ENCODE assay signal across 10 cellular contexts in the genomic region with DNA sequence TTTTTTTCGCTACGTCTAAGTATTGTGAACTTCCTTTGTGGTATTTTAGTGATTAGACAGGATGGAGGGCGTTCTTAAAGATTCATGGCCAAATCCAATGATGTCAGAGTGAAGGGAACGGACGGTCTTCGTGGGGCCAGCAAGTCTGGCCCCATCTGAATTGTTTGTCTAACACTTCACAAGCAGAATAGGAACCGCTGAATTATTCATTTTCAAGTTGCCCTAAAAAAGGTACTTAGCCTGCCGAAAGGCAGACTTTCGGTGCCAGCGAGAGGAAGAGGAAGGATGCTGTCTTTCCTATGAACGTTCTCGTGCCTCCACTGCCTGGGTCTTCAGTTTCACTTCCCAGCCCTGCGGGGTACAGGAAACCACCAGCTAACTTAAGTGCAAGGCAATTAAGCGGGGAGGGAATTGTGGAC.
DNase-seq lines count a peak whose midpoint lies in the region; ATAC-seq, FAIRE-seq and TF ChIP-seq lines count a peak whose summit lies in the region.
"Had no signal": no experiment of that assay in that cellular context is flagged by ENCODE, and none has a peak within 500 bp of the region (broad histone marks: within the 10 kb centered on the region; RNA-seq: fewer than 3 reads in every experiment).

No MANE protein-coding gene starts in this region.

- H3K4me3 ChIP-seq in Loucy (ENCODE audit: low read length, poor library complexity, severe bottlenecking), result no peak overlapping the region
- no peak overlapping the region for H3K4me3 ChIP-seq in neutrophil (ENCODE audit: low read depth in 1 of 2, low read length in 1 of 2)
- H3K4me3 ChIP-seq: A549 had no signal

- peak overlapping the region; percentile 21 for H3K27ac Mint-ChIP-seq in activated CD4-positive, alpha-beta T cell treated with anti-CD3 and anti-CD28 coated beads for 36 hours
- peak overlapping the region; percentile 50 for H3K27ac Mint-ChIP-seq in WTC11

- no peak for FAIRE-seq in H54 (lab: Jason Lieb, UNC)
- FAIRE-seq: A549 had no signal

- H3K4me1 ChIP-seq in Loucy (ENCODE audit: insufficient read depth, low read length, poor library complexity, severe bottlenecking) (peaks cover 10% of the 10 kb centered on the region), neutrophil (ENCODE audit: control insufficient read depth in 1 of 2, insufficient read depth in 1 of 2, low read depth in 1 of 2, low read length in 1 of 2) (peaks cover 7 to 9% of the 10 kb centered on the region in 2 experiments)

- H3F3A ChIP-seq in Loucy (ENCODE audit: low read depth), result no peaks in the 10 kb centered on the region

- no peaks in the 10 kb centered on the region for H3K9me2 ChIP-seq in Loucy (replicated peaks; ENCODE audit: low read depth, low read length)

- no peaks in the 10 kb centered on the region for H4K20me1 ChIP-seq in Loucy (ENCODE audit: insufficient read depth, low read length, poor library complexity, severe bottlenecking)

- no peaks in the 10 kb centered on the region for H3K79me2 ChIP-seq in Loucy (ENCODE audit: insufficient read depth, low read length)

- no peak for TF ChIP-seq CTCF in Loucy (conservative IDR thresholded peaks at IDR 0.05; ENCODE audit: low read length)
- no peak for TF ChIP-seq CTCF in WTC11 (IDR thresholded peaks at IDR 0.05)
- no peak for TF ChIP-seq CTCF in neutrophil (IDR thresholded peaks at IDR 0.05)

- no peak overlapping the region for H3K9ac ChIP-seq in Loucy (ENCODE audit: low read depth, low read length, poor library complexity, severe bottlenecking)

- H3K27me3 Mint-ChIP-seq in activated CD4-positive, alpha-beta T cell treated with anti-CD3 and anti-CD28 coated beads for 36 hours, result no peaks in the 10 kb centered on the region
- no peaks in the 10 kb centered on the region for H3K27me3 Mint-ChIP-seq in WTC11 (ENCODE audit: low read depth)

- peaks cover 8% of the 10 kb centered on the region for H3K4me1 Mint-ChIP-seq in activated CD4-positive, alpha-beta T cell treated with anti-CD3 and anti-CD28 coated beads for 36 hours
- H3K4me1 Mint-ChIP-seq in WTC11, result peaks cover 6% of the 10 kb centered on the region

- peak overlapping the region; percentile 1 for H3K4me2 ChIP-seq in Loucy (ENCODE audit: low read depth, low read length, poor library complexity, severe bottlenecking)
- H3K4me2 ChIP-seq: A549 had no signal

- no peak overlapping the region for H2AFZ ChIP-seq in Loucy (ENCODE audit: low read length)

- H3K27ac ChIP-seq in neutrophil, result peak overlapping the region; percentile 68

- no peak for TF ChIP-seq POLR2A in H54 (IDR thresholded peaks at IDR 0.05; ENCODE audit: low read depth, low read length)

- DNase-seq in activated CD4-positive, alpha-beta T cell treated with anti-CD3 and anti-CD28 coated beads for 36 hours, result peak; percentile 17
- DNase-seq in activated CD4-positive, alpha-beta T cell treated with anti-CD3 and anti-CD28 coated beads for 4 hours, result no peak
- DNase-seq in WTC11 (ENCODE audit: low spot score), result no peak
- no peak for DNase-seq in retina
- DNase-seq in H54 (ENCODE audit: insufficient read length, low spot score), result no peak
- DNase-seq: NCI-H1436 had no signal

- intact Hi-C loops in activated CD4-positive, alpha-beta T cell treated with anti-CD3 and anti-CD28 coated beads for 36 hours (cut with DNase I, micrococcal nuclease), result no loop called here

- H3K36me3 ChIP-seq in Loucy (ENCODE audit: insufficient read depth, low read length) (peaks cover 13% of the 10 kb centered on the region; the same call in 1 of the 2 replicates), neutrophil (peaks cover 26% of the 10 kb centered on the region)

- H3K9me3 ChIP-seq in Loucy (ENCODE audit: insufficient read depth, low read depth, low read length) (no peaks in the 10 kb centered on the region), neutrophil (no peaks in the 10 kb centered on the region)
- H3K9me3 ChIP-seq: A549 had no signal

- H3K27me3 ChIP-seq in Loucy (ENCODE audit: insufficient read depth, low read length, poor library complexity, severe bottlenecking), result no peaks in the 10 kb centered on the region
- no peaks in the 10 kb centered on the region for H3K27me3 ChIP-seq in neutrophil

- CTCF ChIA-PET in activated CD4-positive, alpha-beta T cell treated with anti-CD3 and anti-CD28 coated beads for 36 hours (lab: Charles Lee), result no interaction called here
- CTCF ChIA-PET in WTC11 (lab: Charles Lee), result interaction anchor here (0.7 kb wide), 1 partner anchor 50 kb away, joined by 6 read pairs; no protein-coding TSS in a partner anchor

- H3K36me3 Mint-ChIP-seq in activated CD4-positive, alpha-beta T cell treated with anti-CD3 and anti-CD28 coated beads for 36 hours (ENCODE audit: low read depth), result peaks cover 3% of the 10 kb centered on the region
- H3K36me3 Mint-ChIP-seq in WTC11, result peaks cover 31% of the 10 kb centered on the region

- ATAC-seq in activated CD4-positive, alpha-beta T cell treated with anti-CD3 and anti-CD28 coated beads for 36 hours, result peak; percentile 36
- ATAC-seq in WTC11 (no peak), HG02840 (IDR thresholded peaks at IDR 0.05; ENCODE audit: low FRiP score, unreplicated experiment) (no peak)
- ATAC-seq: A549 had no signal

- H3K4me3 Mint-ChIP-seq in activated CD4-positive, alpha-beta T cell treated with anti-CD3 and anti-CD28 coated beads for 36 hours, result no peak overlapping the region
- no peak overlapping the region for H3K4me3 Mint-ChIP-seq in WTC11

- POLR2A ChIA-PET in activated CD4-positive, alpha-beta T cell treated with anti-CD3 and anti-CD28 coated beads for 36 hours (lab: Charles Lee), result no interaction called here
- POLR2A ChIA-PET in WTC11 (lab: Charles Lee), result interaction anchor here (1.0 kb wide), 1 partner anchor 62 kb away, joined by 4 read pairs; no protein-coding TSS in a partner anchor

- H3K9me3 Mint-ChIP-seq in activated CD4-positive, alpha-beta T cell treated with anti-CD3 and anti-CD28 coated beads for 36 hours (ENCODE audit: low read depth), result no peaks in the 10 kb centered on the region
- H3K9me3 Mint-ChIP-seq in WTC11, result no peaks in the 10 kb centered on the region

TF ChIP-seq in WTC11, 78 proteins besides CTCF, POLR2A, EP300 and RAD21:
- TF ChIP-seq SP1 (CRISPR knock-in tag; conservative IDR thresholded peaks at IDR 0.05) (no peak), ZBTB21 (CRISPR knock-in tag; IDR thresholded peaks at IDR 0.05; ENCODE audit: borderline replicate concordance) (no peak), ZNF232 (CRISPR knock-in tag; IDR thresholded peaks at IDR 0.05) (no peak), JUN (CRISPR knock-in tag; IDR thresholded peaks at IDR 0.05) (no peak), ZNF317 (CRISPR knock-in tag; IDR thresholded peaks at IDR 0.05; ENCODE audit: borderline replicate concordance, low read depth) (no peak), CREB1 (CRISPR knock-in tag; IDR thresholded peaks at IDR 0.05) (no peak)
- TF ChIP-seq, protein P1, sequence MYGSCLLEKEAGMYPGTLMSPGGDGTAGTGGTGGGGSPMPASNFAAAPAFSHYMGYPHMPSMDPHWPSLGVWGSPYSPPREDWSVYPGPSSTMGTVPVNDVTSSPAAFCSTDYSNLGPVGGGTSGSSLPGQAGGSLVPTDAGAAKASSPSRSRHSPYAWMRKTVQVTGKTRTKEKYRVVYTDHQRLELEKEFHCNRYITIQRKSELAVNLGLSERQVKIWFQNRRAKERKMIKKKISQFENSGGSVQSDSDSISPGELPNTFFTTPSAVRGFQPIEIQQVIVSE (CRISPR knock-in tag; IDR thresholded peaks at IDR 0.05; ENCODE audit: borderline replicate concordance), result no peak
